In the genomic region with DNA sequence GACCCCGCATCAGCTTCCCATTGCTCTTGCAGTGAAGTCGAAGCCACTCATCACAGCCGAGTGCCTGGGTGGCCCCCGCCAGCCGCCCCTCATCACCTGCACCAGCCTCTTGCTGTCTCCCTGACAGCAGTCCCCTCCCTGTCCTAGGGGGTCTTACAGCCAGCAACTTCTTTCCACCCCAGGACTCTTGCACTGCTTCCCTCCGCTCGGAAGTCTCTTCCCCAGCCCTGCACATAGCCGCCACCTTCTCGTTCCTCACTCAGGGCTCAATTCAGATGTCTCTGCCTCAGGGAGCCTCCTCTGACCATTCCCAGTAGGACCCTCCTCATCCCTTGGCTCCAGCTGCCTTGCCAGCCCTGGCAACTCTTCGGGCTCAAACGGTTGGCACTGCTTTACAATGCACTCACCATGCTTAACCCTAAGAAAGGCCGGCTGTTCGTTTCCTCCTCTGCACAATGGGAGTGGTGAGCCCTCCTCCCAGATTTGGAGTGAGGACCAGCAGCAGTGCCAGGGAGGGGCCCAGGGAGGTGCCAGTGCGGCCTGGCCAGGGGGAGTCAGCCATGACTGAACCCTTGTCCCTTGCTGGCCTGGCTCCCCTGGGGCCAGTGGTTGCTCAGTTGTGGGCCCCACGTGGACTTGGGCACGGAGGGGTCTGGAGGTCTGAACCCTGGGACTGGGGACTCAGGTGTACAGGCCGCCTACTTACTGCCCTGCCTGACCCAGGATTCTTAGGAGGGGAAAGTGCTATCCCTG, we compare ENCODE assay signal across 20 cellular contexts. TPM values are rescaled to one million over a fixed set of nuclear protein-coding genes. Genes with fewer than 3 reads are reported as not detected.
DNase-seq lines count a peak whose midpoint lies in the region; ATAC-seq, FAIRE-seq and TF ChIP-seq lines count a peak whose summit lies in the region.
"Had no signal": no experiment of that assay in that cellular context is flagged by ENCODE, and none has a peak within 500 bp of the region (broad histone marks: within the 10 kb centered on the region; RNA-seq: fewer than 3 reads in every experiment).

No MANE protein-coding gene starts in this region.

- H3K36me3 ChIP-seq in BLaER1 treated with 17β-estradiol and CSF1 and Interleukin-3, amounts not matched to agents 10 nM and 100 nM, result no peaks in the 10 kb centered on the region
- no peaks in the 10 kb centered on the region for H3K36me3 ChIP-seq in uterus
- H3K36me3 ChIP-seq: Peyer's patch had no signal

- ATAC-seq in A549 (no peak), left ventricle myocardium superior (no peak)
- no peak for ATAC-seq in activated CD8-positive, alpha-beta T cell treated with anti-CD3 and anti-CD28 coated beads for 36 hours
- no peak for ATAC-seq in effector memory CD8-positive, alpha-beta T cell (replicated peaks)

- H3K9me3 ChIP-seq in A549 (no peaks in the 10 kb centered on the region), uterus (no peaks in the 10 kb centered on the region)
- H3K9me3 ChIP-seq in BLaER1 treated with 17β-estradiol and CSF1 and Interleukin-3, amounts not matched to agents 10 nM and 100 nM (replicated peaks in 1 of 11), result no peaks in the 10 kb centered on the region
- H3K9me3 ChIP-seq: Peyer's patch had no signal

- peak overlapping the region; percentile 66 for H3K4me3 Mint-ChIP-seq in activated CD8-positive, alpha-beta T cell treated with anti-CD3 and anti-CD28 coated beads for 36 hours
- peak overlapping the region; percentile 81 to 86 for H3K4me3 Mint-ChIP-seq in effector memory CD8-positive, alpha-beta T cell
- H3K4me3 Mint-ChIP-seq: HFFc6 had no signal

- H3K27me3 ChIP-seq in BLaER1 treated with 17β-estradiol and CSF1 and Interleukin-3, amounts not matched to agents 10 nM and 100 nM, result peaks cover 34 to 75% (median 59%) of the 10 kb centered on the region in 11 experiments
- H3K27me3 ChIP-seq in uterus, result no peaks in the 10 kb centered on the region
- H3K27me3 ChIP-seq: Peyer's patch had no signal

- TF ChIP-seq CTCF in A549 (IDR thresholded peaks at IDR 0.05) (no peak), GM20000 (IDR thresholded peaks at IDR 0.05; ENCODE audit: extremely low read depth, missing control alignments) (no peak), uterus (IDR thresholded peaks at IDR 0.05) (no peak)
- no peak for TF ChIP-seq CTCF in activated CD8-positive, alpha-beta T cell treated with anti-CD3 and anti-CD28 coated beads for 36 hours (IDR thresholded peaks at IDR 0.05)

- intact Hi-C loops in activated CD8-positive, alpha-beta T cell treated with anti-CD3 and anti-CD28 coated beads for 36 hours (cut with micrococcal nuclease), result no loop called here
- intact Hi-C loops in uterus (cut with DNase I; ENCODE audit: low total_unique reads) (no loop called here), left ventricle myocardium superior (cut with micrococcal nuclease) (no loop called here)

- H3K27ac ChIP-seq in A549 (no peak overlapping the region), uterus (no peak overlapping the region)
- no peak overlapping the region for H3K27ac ChIP-seq in BLaER1 treated with 17β-estradiol and CSF1 and Interleukin-3, amounts not matched to agents 10 nM and 100 nM
- H3K27ac ChIP-seq: SK-N-MC had no signal

- DNase-seq in A549 (ENCODE audit: low read depth in 1 of 2, low spot score in 1 of 2), result no peak
- DNase-seq in activated CD8-positive, alpha-beta T cell treated with anti-CD3 and anti-CD28 coated beads for 36 hours, result no peak
- DNase-seq in effector memory CD8-positive, alpha-beta T cell, result no peak
- no peak for DNase-seq in GM20000 (ENCODE audit: low spot score)
- DNase-seq in ecto neural progenitor cell (ENCODE audit: low spot score), result no peak
- no peak for DNase-seq in uterus
- DNase-seq in left ventricle myocardium superior, result no peak
- DNase-seq: activated CD4-positive, alpha-beta T cell treated with anti-CD3 and anti-CD28 coated beads for 1 hour; AML-193; aorta; cerebellar nuclear complex; DMS153; HFFc6; islet precursor cell; naive B cell; NCI-H2227 treated with DMSO at 0.1 percent for 48 hours; Peyer's patch; stimulated activated CD4-positive, alpha-beta T cell treated with anti-CD3 and anti-CD28 coated beads, Interleukin-4, amount 100 ng/mL, for 1 hour had no signal

- POLR2A ChIA-PET in A549 (lab: Yijun Ruan, JAX), result no interaction called here
- POLR2A ChIA-PET in activated CD8-positive, alpha-beta T cell treated with anti-CD3 and anti-CD28 coated beads for 36 hours (lab: Charles Lee), result interaction anchor here (1.6 kb wide), 1 partner anchor 31 kb away, joined by 5 read pairs; no protein-coding TSS in a partner anchor

- H4K20me1 ChIP-seq in BLaER1 treated with 17β-estradiol and CSF1 and Interleukin-3, amounts not matched to agents 10 nM and 100 nM, result peaks cover 0 to 99% (median 69%) of the 10 kb centered on the region in 11 experiments; a peak in 19 of 22 replicates

- no peak for FAIRE-seq in A549 (lab: Jason Lieb, UNC)

- no peak for TF ChIP-seq RAD21 in A549 (conservative IDR thresholded peaks at IDR 0.05 in 1 of 2, IDR thresholded peaks at IDR 0.05 in 1 of 2)

- H3K27me3 Mint-ChIP-seq in activated CD8-positive, alpha-beta T cell treated with anti-CD3 and anti-CD28 coated beads for 36 hours, result no peaks in the 10 kb centered on the region
- H3K27me3 Mint-ChIP-seq in effector memory CD8-positive, alpha-beta T cell, result no peaks in the 10 kb centered on the region

- 91% methylated on average over 15 of the region's 17 CpGs for WGBS in A549 (ENCODE audit: missing lambda C conversion rate)

- H3K4me2 ChIP-seq in A549, result no peak overlapping the region
- H3K4me2 ChIP-seq in BLaER1 treated with 17β-estradiol and CSF1 and Interleukin-3, amounts not matched to agents 10 nM and 100 nM, result peak overlapping the region in 7 of 11 experiments; percentile 18 to 60 (median 39); a peak in 10 of 22 replicates

- H3K4me1 ChIP-seq in A549 (peaks cover 13% of the 10 kb centered on the region), uterus (peaks cover 0 to 8% of the 10 kb centered on the region in 2 donors)
- peaks cover 11 to 57% (median 50%) of the 10 kb centered on the region in 10 experiments for H3K4me1 ChIP-seq in BLaER1 treated with 17β-estradiol and CSF1 and Interleukin-3, amounts not matched to agents 10 nM and 100 nM

- 0 out of 22 replicates have a peak overlapping the region, but pooled peaks of 1 of the 11 experiments have one; percentile 7 for H3K9ac ChIP-seq in BLaER1 treated with 17β-estradiol and CSF1 and Interleukin-3, amounts not matched to agents 10 nM and 100 nM

- CTCF ChIA-PET in A549 (lab: Yijun Ruan, JAX), result interaction anchor here (0.7 to 22.6 kb wide), 4 partner anchors 23 to 167 kb away, joined by 3 to 263 read pairs (median 51); no protein-coding TSS in a partner anchor
- CTCF ChIA-PET in activated CD8-positive, alpha-beta T cell treated with anti-CD3 and anti-CD28 coated beads for 36 hours (lab: Charles Lee), result interaction anchor here (2.6 to 12.3 kb wide), 2 partner anchors 19 to 79 kb away, joined by 17 to 166 read pairs; no protein-coding TSS in a partner anchor

- H3K4me1 Mint-ChIP-seq in activated CD8-positive, alpha-beta T cell treated with anti-CD3 and anti-CD28 coated beads for 36 hours (ENCODE audit: low read depth), result peaks cover 90% of the 10 kb centered on the region
- H3K4me1 Mint-ChIP-seq in effector memory CD8-positive, alpha-beta T cell (ENCODE audit: low read depth in 2 of 2), result peaks cover 83 to 84% of the 10 kb centered on the region in 2 donors

- H3K4me3 ChIP-seq in A549 (no peak overlapping the region), uterus (no peak overlapping the region)
- no peak overlapping the region for H3K4me3 ChIP-seq in BLaER1 treated with 17β-estradiol and CSF1 and Interleukin-3, amounts not matched to agents 10 nM and 100 nM
- H3K4me3 ChIP-seq: SK-N-MC had no signal

- no peaks in the 10 kb centered on the region for H3K9me3 Mint-ChIP-seq in activated CD8-positive, alpha-beta T cell treated with anti-CD3 and anti-CD28 coated beads for 36 hours
- no peaks in the 10 kb centered on the region for H3K9me3 Mint-ChIP-seq in effector memory CD8-positive, alpha-beta T cell
- H3K9me3 Mint-ChIP-seq: HFFc6, naive B cell had no signal

- peaks cover 54% of the 10 kb centered on the region for H3K36me3 Mint-ChIP-seq in activated CD8-positive, alpha-beta T cell treated with anti-CD3 and anti-CD28 coated beads for 36 hours (ENCODE audit: low read depth)
- H3K36me3 Mint-ChIP-seq in effector memory CD8-positive, alpha-beta T cell (ENCODE audit: insufficient read depth), result peaks cover 100% of the 10 kb centered on the region
- H3K36me3 Mint-ChIP-seq: naive B cell had no signal

- TF ChIP-seq POLR2A in A549 (IDR thresholded peaks at IDR 0.05; ENCODE audit: low read length) (no peak), uterus (IDR thresholded peaks at IDR 0.05) (no peak)

- peak overlapping the region; percentile 89 for H3K27ac Mint-ChIP-seq in activated CD8-positive, alpha-beta T cell treated with anti-CD3 and anti-CD28 coated beads for 36 hours
- peak overlapping the region; percentile 95 to 99 for H3K27ac Mint-ChIP-seq in effector memory CD8-positive, alpha-beta T cell
- H3K27ac Mint-ChIP-seq: HFFc6 had no signal

- no peak for TF ChIP-seq EP300 in A549 (IDR thresholded peaks at IDR 0.05)

TF ChIP-seq in A549, 52 proteins besides CTCF, POLR2A, EP300 and RAD21 (continues in another document):
- no peak for TF ChIP-seq NR3C1 (IDR thresholded peaks at IDR 0.05)
- no peak for TF ChIP-seq KDM5A (IDR thresholded peaks at IDR 0.05)
- TF ChIP-seq, protein P1, sequence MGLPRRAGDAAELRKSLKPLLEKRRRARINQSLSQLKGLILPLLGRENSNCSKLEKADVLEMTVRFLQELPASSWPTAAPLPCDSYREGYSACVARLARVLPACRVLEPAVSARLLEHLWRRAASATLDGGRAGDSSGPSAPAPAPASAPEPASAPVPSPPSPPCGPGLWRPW (IDR thresholded peaks at IDR 0.05), result no peak
- TF ChIP-seq HEYL (CRISPR knock-in tag; IDR thresholded peaks at IDR 0.05), result no peak

RNA-seq across cellular contexts. Expression of gene TCF7, which starts 6.1 kb away (rescaled TPM):
- 2.8 and 3.7 TPM in 2 replicates for polyA plus RNA-seq in A549 (2011; rRNA removed)
- 4.1 and 4.4 TPM in 2 replicates for polyA plus RNA-seq in A549 (2012; cell fraction: cytosol; rRNA removed)
- polyA plus RNA-seq in A549 (2012; cell fraction: nucleus; rRNA removed), result 5.1 and 5.8 TPM in 2 replicates
- polyA plus RNA-seq in A549 (2017; fragmentation: RNase III; extraction: RNeasy Plus Mini Kit Qiagen cat#74134 plus additional on column Dnase treatment), result 8.0 to 10.2 TPM (median 10.1 TPM) in 3 replicates
- polyA minus RNA-seq in A549 (2011; rRNA and poly(A)+ RNA removed), result 6.3 and 7.2 TPM in 2 replicates
- 10 to 100 TPM; 47.4 to 50.3 TPM for total RNA-seq in activated CD8-positive, alpha-beta T cell treated with anti-CD3 and anti-CD28 coated beads for 36 hours
- 1 to 10 TPM in 3 of 4 donors, not detected in 1; 1.0 to 4.3 (median 2.4) TPM for total RNA-seq in uterus
- total RNA-seq in left ventricle myocardium superior, result 3.4 TPM

RNA-seq across cellular contexts. Expression of gene SKP1, which starts 56.2 kb away (rescaled TPM):
- polyA plus RNA-seq in A549 (2011; rRNA removed) (608 and 776 TPM in 2 replicates), A549 (2017; fragmentation: RNase III; extraction: RNeasy Plus Mini Kit Qiagen cat#74134 plus additional on column Dnase treatment) (870 to 955 TPM (median 919 TPM) in 3 replicates)
- 286 and 332 TPM in 2 replicates for polyA plus RNA-seq in A549 (2012; cell fraction: cytosol; rRNA removed)
- polyA plus RNA-seq in A549 (2012; cell fraction: nucleus; rRNA removed), result 83.8 and 155 TPM in 2 replicates
- 90.6 and 122 TPM in 2 replicates for polyA minus RNA-seq in A549 (2011; rRNA and poly(A)+ RNA removed)
- total RNA-seq in activated CD8-positive, alpha-beta T cell treated with anti-CD3 and anti-CD28 coated beads for 36 hours, result 100 to 1,000 TPM; 235 to 242 TPM
- total RNA-seq in uterus (100 to 1,000 TPM; 198 to 343 (median 235) TPM), left ventricle myocardium superior (478 TPM)

Comparison
In these comparisons a context has a peak if more than half of its experiments do, and no peak if none do; other contexts are left out.
1. RNA of gene TCF7, which starts 6.1 kb away (total RNA-seq): 47.4 to 50.3 TPM in activated CD8-positive, alpha-beta T cell treated with anti-CD3 and anti-CD28 coated beads for 36 hours; 3.4 TPM in left ventricle myocardium superior (single experiment) and 1.0 to 4.3 TPM in uterus; every median in the first group is over 4 times any median in the second.